In genomic region chr3:158801696-158802398, GRCh38 we compare ENCODE assay signal across 8 cellular contexts. TPM values are rescaled to one million over a fixed set of nuclear protein-coding genes. Genes with fewer than 3 reads are reported as not detected.
A peak's percentile ranks its signal among the peaks of the same experiment; 100 is the strongest.
DNase-seq lines count a peak whose midpoint lies in the region; ATAC-seq and TF ChIP-seq lines count a peak whose summit lies in the region.

Gene MFSD1 (plus strand): TSS chr3:158802054. CDS start chr3:158802153, 99 bp downstream.

- peak within 1 kb of the TSS; percentile 83 for H3K9ac ChIP-seq in SK-N-MC (ENCODE audit: insufficient read length)

- H3K9me3 ChIP-seq in SK-N-MC (ENCODE audit: low read depth, low read length): no peaks in the 10 kb centered on the region
- H3K9me3 ChIP-seq in gastroesophageal sphincter: no peaks in the 10 kb centered on the region
- H3K9me3 ChIP-seq in neutrophil: no peaks in the 10 kb centered on the region

- no peaks in the 10 kb centered on the region for H3K9me3 Mint-ChIP-seq in activated naive CD4-positive, alpha-beta T cell treated with anti-CD3 and anti-CD28 coated beads, Interleukin-2, amount 10 ng/mL, durations not matched to agents 7 days and 5 days

- H3K27me3 ChIP-seq in GM06990 (replicated peaks; ENCODE audit: control insufficient read depth, insufficient read depth, low read length): no peaks in the 10 kb centered on the region
- no peaks in the 10 kb centered on the region for H3K27me3 ChIP-seq in gastroesophageal sphincter
- H3K27me3 ChIP-seq in neutrophil: no peaks in the 10 kb centered on the region

- H3K27ac ChIP-seq in SK-N-MC: no peak within 1 kb of the TSS
- H3K27ac ChIP-seq in gastroesophageal sphincter: peak within 1 kb of the TSS; percentile 52 to 89 (median 88)
- peak within 1 kb of the TSS; percentile 97 for H3K27ac ChIP-seq in neutrophil
- H3K27ac ChIP-seq in substantia nigra (ENCODE audit: low read depth, low read length, poor library complexity, severe bottlenecking): peak within 1 kb of the TSS; percentile 80

- DNase-seq in GM06990 (ENCODE audit: extremely low read depth, insufficient read length) (peak; percentile 88), NCI-H1048 (lab: John Stamatoyannopoulos, UW) (peak; percentile 31), SK-N-MC (ENCODE audit: low read depth, low spot score) (no peak), substantia nigra (lab: John Stamatoyannopoulos, UW) (peak; percentile 60 to 99 (median 90))
- DNase-seq in activated naive CD4-positive, alpha-beta T cell treated with anti-CD3 and anti-CD28 coated beads, Interleukin-2, amount 10 ng/mL, durations not matched to agents 7 days and 5 days: peak; percentile 94

- CTCF ChIA-PET in activated naive CD4-positive, alpha-beta T cell treated with anti-CD3 and anti-CD28 coated beads, Interleukin-2, amount 10 ng/mL, durations not matched to agents 7 days and 5 days (lab: Charles Lee): interaction anchor here (0.6 to 4.5 kb wide), 8 partner anchors 10 to 458 kb away, joined by 3 to 19 read pairs (median 6); partner anchors contain the start of gene GFM1

- H3K36me3 Mint-ChIP-seq in activated naive CD4-positive, alpha-beta T cell treated with anti-CD3 and anti-CD28 coated beads, Interleukin-2, amount 10 ng/mL, durations not matched to agents 7 days and 5 days: peaks cover 8% of the 10 kb centered on the region

- peak within 1 kb of the TSS; percentile 99 for H3K4me3 ChIP-seq in GM06990 (replicated peaks; ENCODE audit: low read depth, low read length)
- H3K4me3 ChIP-seq in SK-N-MC: peak within 1 kb of the TSS; percentile 89
- peak within 1 kb of the TSS; percentile 73 to 86 for H3K4me3 ChIP-seq in gastroesophageal sphincter
- H3K4me3 ChIP-seq in neutrophil (ENCODE audit: low read depth in 1 of 2, low read length in 1 of 2): peak within 1 kb of the TSS; percentile 90 to 97

- H3K27me3 Mint-ChIP-seq in activated naive CD4-positive, alpha-beta T cell treated with anti-CD3 and anti-CD28 coated beads, Interleukin-2, amount 10 ng/mL, durations not matched to agents 7 days and 5 days: peaks cover 20% of the 10 kb centered on the region

- TF ChIP-seq POLR2A in gastroesophageal sphincter (IDR thresholded peaks at IDR 0.05): peak; percentile 75 to 84

- H3K4me1 ChIP-seq in gastroesophageal sphincter (peaks cover 3 to 44% (median 15%) of the 10 kb centered on the region in 3 donors), neutrophil (ENCODE audit: control insufficient read depth in 1 of 2, insufficient read depth in 1 of 2, low read depth in 1 of 2, low read length in 1 of 2) (peaks cover 30 to 36% of the 10 kb centered on the region in 2 experiments)

- H3K4me1 Mint-ChIP-seq in activated naive CD4-positive, alpha-beta T cell treated with anti-CD3 and anti-CD28 coated beads, Interleukin-2, amount 10 ng/mL, durations not matched to agents 7 days and 5 days: peaks cover 30% of the 10 kb centered on the region

- WGBS in gastroesophageal sphincter (ENCODE audit: low coverage in 1 of 2), 2 donors: 0% methylated on average over 11 of the region's 60 CpGs; no CpG with 5 or more reads in 1 of the 2 donors

- no peak for TF ChIP-seq EP300 in gastroesophageal sphincter (IDR thresholded peaks at IDR 0.05)

- peak within 1 kb of the TSS; percentile 86 for H3K27ac Mint-ChIP-seq in activated naive CD4-positive, alpha-beta T cell treated with anti-CD3 and anti-CD28 coated beads, Interleukin-2, amount 10 ng/mL, durations not matched to agents 7 days and 5 days

- H3K36me3 ChIP-seq in GM06990 (ENCODE audit: control insufficient read depth, insufficient read depth, low read length): no peaks in the 10 kb centered on the region; the same call in 1 of the 2 replicates
- no peaks in the 10 kb centered on the region for H3K36me3 ChIP-seq in SK-N-MC (ENCODE audit: insufficient read depth, low read length)
- peaks cover 0 to 24% of the 10 kb centered on the region in 2 donors for H3K36me3 ChIP-seq in gastroesophageal sphincter
- peaks cover 10% of the 10 kb centered on the region for H3K36me3 ChIP-seq in neutrophil

- H3K4me3 Mint-ChIP-seq in activated naive CD4-positive, alpha-beta T cell treated with anti-CD3 and anti-CD28 coated beads, Interleukin-2, amount 10 ng/mL, durations not matched to agents 7 days and 5 days: peak within 1 kb of the TSS; percentile 84

- ATAC-seq in HG02571 (IDR thresholded peaks at IDR 0.05; ENCODE audit: unreplicated experiment) (peak; percentile 98), gastroesophageal sphincter (peak; percentile 97)

- TF ChIP-seq CTCF in GM06990 (IDR thresholded peaks at IDR 0.05; ENCODE audit: insufficient read depth, low read length, poor library complexity, severe bottlenecking) (no peak), gastroesophageal sphincter (IDR thresholded peaks at IDR 0.05) (no peak), neutrophil (IDR thresholded peaks at IDR 0.05) (peak; percentile 47)

RNA-seq across cellular contexts. Expression of gene MFSD1, which starts in this region (rescaled TPM):
- 10 to 100 TPM; 36.3 to 93.8 (median 65.2) TPM for total RNA-seq in gastroesophageal sphincter
